ENCODE assay signal across 17 cellular contexts in the genomic region with DNA sequence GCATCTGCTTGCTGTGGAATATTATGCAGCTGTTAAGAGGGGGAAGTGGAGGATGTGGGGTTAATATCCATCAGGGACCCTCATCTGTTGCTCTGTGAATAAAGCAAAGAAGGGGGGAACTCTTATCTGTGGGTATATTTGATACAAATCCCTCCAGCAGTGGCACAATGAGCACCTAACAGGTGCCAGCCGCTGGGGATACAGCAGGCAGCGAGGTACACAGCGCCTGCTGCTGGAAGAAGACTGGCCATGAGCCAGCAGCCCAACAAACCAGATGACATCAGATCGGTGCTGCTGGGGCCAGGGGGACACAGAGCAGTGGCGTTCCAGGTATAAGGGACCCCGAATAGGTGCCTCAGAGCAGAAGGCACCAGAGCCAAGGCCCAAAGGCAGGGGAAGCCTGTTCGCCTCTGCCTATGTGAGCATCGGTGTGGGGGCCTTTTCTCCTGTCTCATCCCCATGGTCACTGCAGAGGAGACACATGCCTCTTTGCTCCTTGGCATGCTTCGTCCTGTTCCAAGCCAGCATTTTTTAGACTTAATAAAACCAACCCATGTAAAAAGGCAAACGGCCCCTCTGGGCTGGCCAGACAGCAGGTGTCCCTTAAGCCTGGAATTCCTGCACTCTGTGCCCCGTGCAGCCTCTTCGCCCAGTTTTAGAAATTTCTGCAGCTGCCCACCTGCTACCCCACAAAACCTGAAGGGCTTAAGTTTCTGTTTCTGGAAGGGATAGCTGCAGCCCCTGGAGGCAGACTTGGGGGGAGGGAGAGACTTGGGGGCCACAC. TPM values are rescaled to one million over a fixed set of nuclear protein-coding genes. Genes with fewer than 3 reads are reported as not detected.
A peak's percentile ranks its signal among the peaks of the same experiment; 100 is the strongest.
DNase-seq lines count a peak whose midpoint lies in the region; ATAC-seq, FAIRE-seq and TF ChIP-seq lines count a peak whose summit lies in the region.
"Had no signal": no experiment of that assay in that cellular context is flagged by ENCODE, and none has a peak within 500 bp of the region (broad histone marks: within the 10 kb centered on the region; RNA-seq: fewer than 3 reads in every experiment).

No MANE protein-coding gene starts in this region.

- H3K36me3 ChIP-seq in HepG2 (replicated peaks in 1 of 2; ENCODE audit: control insufficient read depth in 1 of 2, insufficient read depth in 2 of 2, low read length in 2 of 2), result peaks cover 0 to 10% of the 10 kb centered on the region in 2 experiments; a peak in 3 of 5 replicates
- no peaks in the 10 kb centered on the region for H3K36me3 ChIP-seq in right lobe of liver
- H3K36me3 ChIP-seq in aorta (ENCODE audit: control insufficient read depth in 1 of 2, insufficient read depth in 2 of 2, low read length in 1 of 2), result no peaks in the 10 kb centered on the region
- H3K36me3 ChIP-seq: ascending aorta, left lung had no signal

- H3K9me3 Mint-ChIP-seq in activated T-cell treated with anti-CD3 and anti-CD28 coated beads, Interleukin-2, amount 50 U/mL, for 4 hours, result no peaks in the 10 kb centered on the region
- H3K9me3 Mint-ChIP-seq: activated T-cell treated with anti-CD3 and anti-CD28 coated beads, Interleukin-2, amount 50 U/mL, for 72 hours; stimulated activated naive B cell treated with anti-CD40 and anti-IgM and Interleukin-4, amounts not matched to agents 10 μg/mL and 1 μg/mL and 100 μg/mL, for 72 hours had no signal

- POLR2A ChIA-PET in HepG2 (lab: Yijun Ruan, JAX), result interaction anchor here (1.6 kb wide), 1 partner anchor 18 kb away, joined by 3 read pairs; no protein-coding TSS in a partner anchor

- TF ChIP-seq RAD21 in HepG2 (CRISPR knock-in tag; IDR thresholded peaks at IDR 0.05), result no peak

- H3K27me3 Mint-ChIP-seq in activated T-cell treated with anti-CD3 and anti-CD28 coated beads, Interleukin-2, amount 50 U/mL, for 4 hours (ENCODE audit: low read depth), result peaks cover 8% of the 10 kb centered on the region

- WGBS in HepG2 (ENCODE audit: low lambda C conversion rate), result 52% methylated on average over 6 of the region's 12 CpGs
- WGBS in right lobe of liver (ENCODE audit: insufficient coverage, low coverage, low lambda C conversion rate, missing lambda C conversion rate), result 64% methylated on average over 6 of the region's 12 CpGs
- 67 to 71% methylated on average over 11 to 12 of the region's 12 CpGs for WGBS in aorta, 2 donors

- H4K20me1 ChIP-seq in HepG2 (ENCODE audit: insufficient read depth, low read length), result no peaks in the 10 kb centered on the region

- H3K36me3 Mint-ChIP-seq in activated T-cell treated with anti-CD3 and anti-CD28 coated beads, Interleukin-2, amount 50 U/mL, for 4 hours (ENCODE audit: insufficient read depth), result no peaks in the 10 kb centered on the region

- H3K4me1 Mint-ChIP-seq in activated T-cell treated with anti-CD3 and anti-CD28 coated beads, Interleukin-2, amount 50 U/mL, for 4 hours (ENCODE audit: low read depth), result peaks cover 16% of the 10 kb centered on the region

- no peak for FAIRE-seq in HepG2 (lab: Jason Lieb, UNC)

- no peaks in the 10 kb centered on the region for H3K9me3 ChIP-seq in HepG2 (ENCODE audit: low read length)
- no peaks in the 10 kb centered on the region for H3K9me3 ChIP-seq in right lobe of liver
- no peaks in the 10 kb centered on the region for H3K9me3 ChIP-seq in aorta (ENCODE audit: control insufficient read depth, low read length)
- H3K9me3 ChIP-seq: ascending aorta, gastroesophageal sphincter, left lung had no signal

- no peak for ATAC-seq in HepG2
- ATAC-seq in right lobe of liver, result no peak
- no peak for ATAC-seq in GM19452 (IDR thresholded peaks at IDR 0.05; ENCODE audit: unreplicated experiment)
- no peak for ATAC-seq in aorta (ENCODE audit: low FRiP score)
- ATAC-seq in activated T-cell treated with anti-CD3 and anti-CD28 coated beads, Interleukin-2, amount 50 U/mL, for 4 hours, result no peak
- ATAC-seq: activated T-cell treated with anti-CD3 and anti-CD28 coated beads, Interleukin-2, amount 50 U/mL, for 72 hours; gastroesophageal sphincter; left lung; stimulated activated naive B cell treated with anti-CD40 and anti-IgM and Interleukin-4, amounts not matched to agents 10 μg/mL and 1 μg/mL and 100 μg/mL, for 72 hours had no signal

- H3K27me3 ChIP-seq in HepG2 (ENCODE audit: control insufficient read depth in 1 of 2, insufficient read depth in 2 of 2, low read length in 2 of 2) (no peaks in the 10 kb centered on the region; a peak in 1 of 5 replicates), right lobe of liver (peaks cover 0 to 10% of the 10 kb centered on the region in 2 donors), aorta (ENCODE audit: control insufficient read depth in 1 of 2, insufficient read depth in 2 of 2, low read length in 1 of 2) (no peaks in the 10 kb centered on the region)
- H3K27me3 ChIP-seq: ascending aorta, gastroesophageal sphincter had no signal

- peak overlapping the region; percentile 78 for H3K4me2 ChIP-seq in HepG2 (ENCODE audit: low read depth, low read length)

- H3K9ac ChIP-seq in HepG2 (ENCODE audit: insufficient read depth, low read depth, low read length), result peak overlapping the region; percentile 53

- no TSS peak for BruUV-seq in HepG2 (replicated peaks; lab: Mats Ljungman, UMichigan)

- no peak overlapping the region for H2AFZ ChIP-seq in HepG2 (ENCODE audit: low read length)

- H3K4me3 Mint-ChIP-seq in activated T-cell treated with anti-CD3 and anti-CD28 coated beads, Interleukin-2, amount 50 U/mL, for 4 hours, result no peak overlapping the region

- intact Hi-C loops in HepG2 (cut with micrococcal nuclease; ENCODE audit: unreplicated experiment) (loop anchor here (2.0 kb wide), 1 partner anchor 19 kb away; no protein-coding TSS in a partner anchor), right lobe of liver (cut with DNase I) (no loop called here), aorta (cut with DNase I) (no loop called here)

- H3K4me1 ChIP-seq in HepG2 (ENCODE audit: insufficient read depth, low read length) (peaks cover 58% of the 10 kb centered on the region), right lobe of liver (peaks cover 0 to 41% (median 8%) of the 10 kb centered on the region in 4 donors), aorta (ENCODE audit: control insufficient read depth in 1 of 2, insufficient read depth in 2 of 2, low read length in 2 of 2) (no peaks in the 10 kb centered on the region)

- TF ChIP-seq EP300 in HepG2 (IDR thresholded peaks at IDR 0.05; ENCODE audit: low read depth in 2 of 2, low read length in 2 of 2) (no peak), HepG2 (CRISPR knock-in tag; IDR thresholded peaks at IDR 0.05; ENCODE audit: borderline replicate concordance) (no peak)

- CTCF ChIA-PET in HepG2 (lab: Yijun Ruan, JAX; ENCODE audit: low intra/inter-chr PET ratio, low total read pairs), result no interaction called here

- no peak for TF ChIP-seq POLR2A in HepG2 (IDR thresholded peaks at IDR 0.05; ENCODE audit: insufficient read depth in 1 of 2, low read depth in 2 of 2, low read length in 2 of 2)
- no peak for TF ChIP-seq POLR2A in right lobe of liver (IDR thresholded peaks at IDR 0.05)

- in situ Hi-C loops in HepG2 (cut with HindIII; ENCODE audit: extremely low pct_ligation_motif_present, low pct_unique_long_range_greater_than_20kb), result no loop called here

- peaks cover 13% of the 10 kb centered on the region for H3K79me2 ChIP-seq in HepG2 (ENCODE audit: insufficient read depth, low read length)

- peak; percentile 50 for TF ChIP-seq CTCF in HepG2 (CRISPR knock-in tag; IDR thresholded peaks at IDR 0.05)
- TF ChIP-seq CTCF in right lobe of liver (IDR thresholded peaks at IDR 0.05), result no peak
- no peak for TF ChIP-seq CTCF in VCaP (conservative IDR thresholded peaks at IDR 0.05)

- H3K27ac ChIP-seq in HepG2 (ENCODE audit: extremely low read length, insufficient read depth, low read length) (peak overlapping the region; percentile 89), right lobe of liver (no peak overlapping the region), VCaP (peak overlapping the region; percentile 98), aorta (ENCODE audit: low read depth in 1 of 2, low read length in 2 of 2) (no peak overlapping the region)
- H3K27ac ChIP-seq: left lung had no signal

- DNase-seq in HepG2 (ENCODE audit: low spot score), result no peak
- DNase-seq in right lobe of liver, result no peak
- peak; percentile 66 for DNase-seq in myocyte (ENCODE audit: low read depth)
- DNase-seq in aorta, result no peak
- DNase-seq in activated T-cell treated with anti-CD3 and anti-CD28 coated beads, Interleukin-2, amount 50 U/mL, for 4 hours, result no peak
- DNase-seq in NCI-H1694 treated with DMSO at 0.1 percent for 48 hours (lab: John Stamatoyannopoulos, UW), result no peak
- DNase-seq: activated CD4-positive, alpha-beta T cell treated with anti-CD3 and anti-CD28 coated beads for 48 hours; activated T-cell treated with anti-CD3 and anti-CD28 coated beads, Interleukin-2, amount 50 U/mL, for 72 hours; left lung; NCI-H1930; posterior cingulate gyrus; stimulated activated CD4-positive, alpha-beta T cell treated with anti-CD3 and anti-CD28 coated beads, Interleukin-4, amount 100 ng/mL, for 1 hour; stimulated activated naive B cell treated with anti-CD40 and anti-IgM and Interleukin-4, amounts not matched to agents 10 μg/mL and 1 μg/mL and 100 μg/mL, for 72 hours had no signal

- H3K4me3 ChIP-seq in HepG2 (replicated peaks in 1 of 3; ENCODE audit: insufficient read depth in 1 of 3, low read depth in 2 of 3, low read length in 3 of 3) (peak overlapping the region; percentile 32 to 51 (median 43); a peak in 5 of 6 replicates), right lobe of liver (no peak overlapping the region), aorta (ENCODE audit: low read length in 2 of 2) (no peak overlapping the region)
- H3K4me3 ChIP-seq: ascending aorta, left lung had no signal

RNA-seq across cellular contexts. Expression of gene CKB, which starts 1.6 kb away (rescaled TPM):
- 82.3 and 92.4 TPM in 2 replicates for total RNA-seq in HepG2 (2016; rRNA removed; fragmentation: Illumina TruSeq; extraction: Trizol)
- 35.0 and 38.6 TPM in 2 replicates for total RNA-seq in HepG2 (2016; cell fraction: cytosol; rRNA removed; fragmentation: Illumina TruSeq; extraction: Trizol; ENCODE audit: low read depth)
- 77.0 and 90.7 TPM in 2 replicates for total RNA-seq in HepG2 (2016; cell fraction: insoluble cytoplasmic fraction; rRNA removed; fragmentation: Illumina TruSeq; extraction: Trizol)
- total RNA-seq in HepG2 (2016; cell fraction: membrane; rRNA removed; fragmentation: Illumina TruSeq; extraction: Trizol), result 39.1 and 44.5 TPM in 2 replicates
- total RNA-seq in HepG2 (2016; cell fraction: nucleus; rRNA removed; fragmentation: Illumina TruSeq; extraction: Trizol), result 55.0 and 62.1 TPM in 2 replicates
- polyA plus RNA-seq in HepG2 (2011; rRNA removed), result 179 and 217 TPM in 2 replicates
- 94.2 and 257 TPM in 2 replicates for polyA plus RNA-seq in HepG2 (2011; cell fraction: cytosol; rRNA removed)
- 634 and 1,191 TPM in 2 replicates for polyA plus RNA-seq in HepG2 (2011; cell fraction: nucleus; rRNA removed)
- polyA plus RNA-seq in HepG2 (2012), result 136 and 210 TPM in 2 replicates
- polyA plus RNA-seq in HepG2 (2016; cell fraction: cytosol; fragmentation: Illumina TruSeq; extraction: Trizol; ENCODE audit: low read depth), result 60.2 and 68.2 TPM in 2 replicates
- polyA plus RNA-seq in HepG2 (2016; cell fraction: insoluble cytoplasmic fraction; fragmentation: Illumina TruSeq; extraction: Trizol; ENCODE audit: low read depth), result 156 and 198 TPM in 2 replicates
- polyA plus RNA-seq in HepG2 (2016; cell fraction: membrane; fragmentation: Illumina TruSeq; extraction: Trizol; ENCODE audit: low read depth), result 60.4 and 60.5 TPM in 2 replicates
- polyA plus RNA-seq in HepG2 (2016; cell fraction: nucleus; fragmentation: Illumina TruSeq; extraction: Trizol; ENCODE audit: insufficient read depth, low read depth), result 164 and 170 TPM in 2 replicates
- polyA minus RNA-seq in HepG2 (2011; rRNA and poly(A)+ RNA removed; ENCODE audit: low replicate concordance), result 111 and 125 TPM in 2 replicates
- polyA minus RNA-seq in HepG2 (2011; cell fraction: cytosol; rRNA and poly(A)+ RNA removed), result 96.8 and 156 TPM in 2 replicates
- 34.2 and 39.0 TPM in 2 replicates for polyA minus RNA-seq in HepG2 (2011; cell fraction: nucleus; rRNA and poly(A)+ RNA removed)
- 10 to 100 TPM in 2 of 6 experiments, 1 to 10 TPM in 4; 3.6 to 57.1 (median 6.7) TPM for total RNA-seq in right lobe of liver
- total RNA-seq in myocyte, result 1,659 and 1,729 TPM in 2 replicates
- 486 TPM for polyA plus RNA-seq in myocyte (2012)
- total RNA-seq in aorta, result 100 to 1,000 TPM in 1 of 2 donors, 10 to 100 TPM in 1; 78.1 to 109 TPM
- 10 to 100 TPM; 46.6 to 91.3 TPM for polyA plus RNA-seq in aorta
- total RNA-seq in activated T-cell treated with anti-CD3 and anti-CD28 coated beads, Interleukin-2, amount 50 U/mL, for 4 hours, result 1 to 10 TPM; 4.1 to 7.6 (median 6.7) TPM

RNA-seq across cellular contexts. Expression of gene TRMT61A, which starts 4.8 kb away (rescaled TPM):
- total RNA-seq in HepG2 (2016; rRNA removed; fragmentation: Illumina TruSeq; extraction: Trizol), result 12.2 and 13.6 TPM in 2 replicates
- 4.0 and 5.2 TPM in 2 replicates for total RNA-seq in HepG2 (2016; cell fraction: cytosol; rRNA removed; fragmentation: Illumina TruSeq; extraction: Trizol; ENCODE audit: low read depth)
- 12.4 and 14.5 TPM in 2 replicates for total RNA-seq in HepG2 (2016; cell fraction: insoluble cytoplasmic fraction; rRNA removed; fragmentation: Illumina TruSeq; extraction: Trizol)
- 8.3 and 9.6 TPM in 2 replicates for total RNA-seq in HepG2 (2016; cell fraction: membrane; rRNA removed; fragmentation: Illumina TruSeq; extraction: Trizol)
- total RNA-seq in HepG2 (2016; cell fraction: nucleus; rRNA removed; fragmentation: Illumina TruSeq; extraction: Trizol), result 10.4 and 11.7 TPM in 2 replicates
- polyA plus RNA-seq in HepG2 (2011; rRNA removed), result 6.5 and 9.8 TPM in 2 replicates
- polyA plus RNA-seq in HepG2 (2011; cell fraction: cytosol; rRNA removed), result 6.4 and 11.5 TPM in 2 replicates
- 26.1 and 31.2 TPM in 2 replicates for polyA plus RNA-seq in HepG2 (2011; cell fraction: nucleus; rRNA removed)
- polyA plus RNA-seq in HepG2 (2012), result 4.0 and 8.4 TPM in 2 replicates
- 3.9 and 4.4 TPM in 2 replicates for polyA plus RNA-seq in HepG2 (2016; cell fraction: cytosol; fragmentation: Illumina TruSeq; extraction: Trizol; ENCODE audit: low read depth)
- polyA plus RNA-seq in HepG2 (2016; cell fraction: insoluble cytoplasmic fraction; fragmentation: Illumina TruSeq; extraction: Trizol; ENCODE audit: low read depth), result 12.0 and 13.1 TPM in 2 replicates
- polyA plus RNA-seq in HepG2 (2016; cell fraction: membrane; fragmentation: Illumina TruSeq; extraction: Trizol; ENCODE audit: low read depth), result 6.7 and 7.2 TPM in 2 replicates
- 13.5 and 14.3 TPM in 2 replicates for polyA plus RNA-seq in HepG2 (2016; cell fraction: nucleus; fragmentation: Illumina TruSeq; extraction: Trizol; ENCODE audit: insufficient read depth, low read depth)
- polyA minus RNA-seq in HepG2 (2011; rRNA and poly(A)+ RNA removed; ENCODE audit: low replicate concordance), result 14.6 and 19.9 TPM in 2 replicates
- 4.6 and 4.7 TPM in 2 replicates for polyA minus RNA-seq in HepG2 (2011; cell fraction: cytosol; rRNA and poly(A)+ RNA removed)
- polyA minus RNA-seq in HepG2 (2011; cell fraction: nucleus; rRNA and poly(A)+ RNA removed), result 15.8 and 16.6 TPM in 2 replicates
- 10 to 100 TPM in 2 of 6 experiments, 1 to 10 TPM in 4; 3.8 to 12.1 (median 4.8) TPM for total RNA-seq in right lobe of liver
- total RNA-seq in myocyte, result 14.4 and 18.5 TPM in 2 replicates
- 14.1 TPM for polyA plus RNA-seq in myocyte (2012)
- 10 to 100 TPM; 11.4 to 11.8 TPM for total RNA-seq in aorta
- polyA plus RNA-seq in aorta, result 10 to 100 TPM in 1 of 2 donors, 1 to 10 TPM in 1; 6.4 to 12.4 TPM
- total RNA-seq in activated T-cell treated with anti-CD3 and anti-CD28 coated beads, Interleukin-2, amount 50 U/mL, for 4 hours, result 10 to 100 TPM; 53.0 to 62.2 (median 61.5) TPM

RNA-seq across cellular contexts. Expression of gene BAG5, which starts 38.3 kb away (rescaled TPM):
- 21.0 and 34.8 TPM in 2 replicates for total RNA-seq in HepG2 (2016; rRNA removed; fragmentation: Illumina TruSeq; extraction: Trizol)
- total RNA-seq in HepG2 (2016; cell fraction: cytosol; rRNA removed; fragmentation: Illumina TruSeq; extraction: Trizol; ENCODE audit: low read depth), result 2.3 and 2.5 TPM in 2 replicates
- 21.9 and 34.1 TPM in 2 replicates for total RNA-seq in HepG2 (2016; cell fraction: insoluble cytoplasmic fraction; rRNA removed; fragmentation: Illumina TruSeq; extraction: Trizol)
- 11.4 and 14.2 TPM in 2 replicates for total RNA-seq in HepG2 (2016; cell fraction: membrane; rRNA removed; fragmentation: Illumina TruSeq; extraction: Trizol)
- total RNA-seq in HepG2 (2016; cell fraction: nucleus; rRNA removed; fragmentation: Illumina TruSeq; extraction: Trizol), result 14.8 and 16.2 TPM in 2 replicates
- polyA plus RNA-seq in HepG2 (2011; rRNA removed), result 3.0 and 3.5 TPM in 2 replicates
- polyA plus RNA-seq in HepG2 (2011; cell fraction: cytosol; rRNA removed), result 2.5 and 3.9 TPM in 2 replicates
- polyA plus RNA-seq in HepG2 (2011; cell fraction: nucleus; rRNA removed), result 3.3 and 3.7 TPM in 2 replicates
- 7.9 and 9.3 TPM in 2 replicates for polyA plus RNA-seq in HepG2 (2012)
- 1.0 and 1.3 TPM in 2 replicates for polyA plus RNA-seq in HepG2 (2016; cell fraction: cytosol; fragmentation: Illumina TruSeq; extraction: Trizol; ENCODE audit: low read depth)
- 16.8 and 20.0 TPM in 2 replicates for polyA plus RNA-seq in HepG2 (2016; cell fraction: insoluble cytoplasmic fraction; fragmentation: Illumina TruSeq; extraction: Trizol; ENCODE audit: low read depth)
- 5.3 and 6.2 TPM in 2 replicates for polyA plus RNA-seq in HepG2 (2016; cell fraction: membrane; fragmentation: Illumina TruSeq; extraction: Trizol; ENCODE audit: low read depth)
- 13.8 and 14.6 TPM in 2 replicates for polyA plus RNA-seq in HepG2 (2016; cell fraction: nucleus; fragmentation: Illumina TruSeq; extraction: Trizol; ENCODE audit: insufficient read depth, low read depth)
- 5.3 and 11.8 TPM in 2 replicates for polyA minus RNA-seq in HepG2 (2011; rRNA and poly(A)+ RNA removed; ENCODE audit: low replicate concordance)
- 7.2 and 8.6 TPM in 2 replicates for polyA minus RNA-seq in HepG2 (2011; cell fraction: cytosol; rRNA and poly(A)+ RNA removed)
- 9.8 and 9.9 TPM in 2 replicates for polyA minus RNA-seq in HepG2 (2011; cell fraction: nucleus; rRNA and poly(A)+ RNA removed)
- 10 to 100 TPM in 4 of 6 experiments, 1 to 10 TPM in 2; 6.5 to 11.4 (median 10.9) TPM for total RNA-seq in right lobe of liver
- 31.1 and 31.2 TPM in 2 replicates for total RNA-seq in myocyte
- 14.9 TPM for polyA plus RNA-seq in myocyte (2012)
- total RNA-seq in aorta, result 10 to 100 TPM; 30.4 to 30.8 TPM
- polyA plus RNA-seq in aorta, result 10 to 100 TPM in 1 of 2 donors, 1 to 10 TPM in 1; 9.2 to 14.9 TPM
- 10 to 100 TPM; 31.4 to 35.6 (median 32.2) TPM for total RNA-seq in activated T-cell treated with anti-CD3 and anti-CD28 coated beads, Interleukin-2, amount 50 U/mL, for 4 hours

RNA-seq across cellular contexts. Expression of gene COA8, which starts 38.6 kb away (rescaled TPM):
- 25.1 and 25.2 TPM in 2 replicates for total RNA-seq in HepG2 (2016; rRNA removed; fragmentation: Illumina TruSeq; extraction: Trizol)
- total RNA-seq in HepG2 (2016; cell fraction: cytosol; rRNA removed; fragmentation: Illumina TruSeq; extraction: Trizol; ENCODE audit: low read depth), result 29.4 and 38.9 TPM in 2 replicates
- total RNA-seq in HepG2 (2016; cell fraction: insoluble cytoplasmic fraction; rRNA removed; fragmentation: Illumina TruSeq; extraction: Trizol), result 25.7 and 29.2 TPM in 2 replicates
- 46.6 and 48.0 TPM in 2 replicates for total RNA-seq in HepG2 (2016; cell fraction: membrane; rRNA removed; fragmentation: Illumina TruSeq; extraction: Trizol)
- 11.0 and 15.0 TPM in 2 replicates for total RNA-seq in HepG2 (2016; cell fraction: nucleus; rRNA removed; fragmentation: Illumina TruSeq; extraction: Trizol)
- 10.9 and 14.0 TPM in 2 replicates for polyA plus RNA-seq in HepG2 (2011; rRNA removed)
- polyA plus RNA-seq in HepG2 (2011; cell fraction: cytosol; rRNA removed), result 10.2 and 14.5 TPM in 2 replicates
- 2.6 and 3.1 TPM in 2 replicates for polyA plus RNA-seq in HepG2 (2011; cell fraction: nucleus; rRNA removed)
- polyA plus RNA-seq in HepG2 (2012), result 25.7 and 32.6 TPM in 2 replicates
- polyA plus RNA-seq in HepG2 (2016; cell fraction: cytosol; fragmentation: Illumina TruSeq; extraction: Trizol; ENCODE audit: low read depth), result 63.7 and 73.8 TPM in 2 replicates
- 33.7 and 39.8 TPM in 2 replicates for polyA plus RNA-seq in HepG2 (2016; cell fraction: insoluble cytoplasmic fraction; fragmentation: Illumina TruSeq; extraction: Trizol; ENCODE audit: low read depth)
- 52.0 and 59.9 TPM in 2 replicates for polyA plus RNA-seq in HepG2 (2016; cell fraction: membrane; fragmentation: Illumina TruSeq; extraction: Trizol; ENCODE audit: low read depth)
- polyA plus RNA-seq in HepG2 (2016; cell fraction: nucleus; fragmentation: Illumina TruSeq; extraction: Trizol; ENCODE audit: insufficient read depth, low read depth), result 21.5 and 21.7 TPM in 2 replicates
- 4.7 and 5.1 TPM in 2 replicates for polyA minus RNA-seq in HepG2 (2011; rRNA and poly(A)+ RNA removed; ENCODE audit: low replicate concordance)
- polyA minus RNA-seq in HepG2 (2011; cell fraction: cytosol; rRNA and poly(A)+ RNA removed), result 3.6 and 6.4 TPM in 2 replicates
- polyA minus RNA-seq in HepG2 (2011; cell fraction: nucleus; rRNA and poly(A)+ RNA removed), result 10.1 and 11.3 TPM in 2 replicates
- 10 to 100 TPM in 5 of 6 experiments, 1 to 10 TPM in 1; 7.5 to 17.7 (median 14.9) TPM for total RNA-seq in right lobe of liver
- 66.5 and 69.4 TPM in 2 replicates for total RNA-seq in myocyte
- 57.4 TPM for polyA plus RNA-seq in myocyte (2012)
- 10 to 100 TPM; 27.6 to 33.3 TPM for total RNA-seq in aorta
- polyA plus RNA-seq in aorta, result 10 to 100 TPM; 44.2 to 71.7 TPM
- 10 to 100 TPM; 42.0 to 53.2 (median 49.2) TPM for total RNA-seq in activated T-cell treated with anti-CD3 and anti-CD28 coated beads, Interleukin-2, amount 50 U/mL, for 4 hours

Comparison
In these comparisons a context has a peak if more than half of its experiments do, and no peak if none do; other contexts are left out.
1. H3K27ac ChIP-seq: peak in HepG2 (single experiment) and VCaP (single experiment); none in right lobe of liver (0 of 3) and aorta (0 of 2).
2. H3K4me3 ChIP-seq: peak in HepG2 (3 of 3); none in right lobe of liver (0 of 3) and aorta (0 of 2).
3. RNA of gene CKB, which starts 1.6 kb away (total RNA-seq): 1,659 to 1,729 TPM in myocyte; 78.1 to 109 TPM in aorta, 35.0 to 92.4 TPM in HepG2, 3.6 to 57.1 TPM in right lobe of liver and 4.1 to 7.6 TPM in activated T-cell treated with anti-CD3 and anti-CD28 coated beads, Interleukin-2, amount 50 U/mL, for 4 hours; every median in the first group is over 10 times any median in the second.